17 cellular contexts compared by ENCODE assay signal in the genomic region with DNA sequence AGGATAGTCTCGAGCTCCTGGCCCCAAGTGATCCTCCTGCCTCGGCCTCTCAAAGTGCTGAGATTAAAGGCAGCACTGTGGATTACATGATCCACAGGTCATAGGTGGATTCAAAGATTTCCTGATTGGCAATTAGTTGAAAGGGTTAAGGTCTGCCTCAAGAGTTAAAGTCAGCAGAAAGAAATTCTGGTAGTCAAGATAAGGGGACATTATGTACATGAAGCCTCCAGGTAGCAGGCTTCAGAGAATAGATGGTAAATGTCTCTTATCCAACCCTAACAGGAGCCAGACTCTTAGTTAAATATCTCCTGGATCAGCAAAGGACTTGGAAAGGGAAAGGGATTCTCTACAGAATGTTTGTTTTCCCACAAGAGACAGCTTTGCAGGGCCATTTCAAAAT.
DNase-seq lines count a peak whose midpoint lies in the region; ATAC-seq and TF ChIP-seq lines count a peak whose summit lies in the region.
"Had no signal": no experiment of that assay in that cellular context is flagged by ENCODE, and none has a peak within 500 bp of the region (broad histone marks: within the 10 kb centered on the region; RNA-seq: fewer than 3 reads in every experiment).

No MANE protein-coding gene starts in this region.

- H3K4me3 ChIP-seq in HCT116 (replicated peaks in 1 of 2; ENCODE audit: low read depth in 1 of 2, low read length in 2 of 2), result no peak overlapping the region
- no peak overlapping the region for H3K4me3 ChIP-seq in PC-9
- H3K4me3 ChIP-seq in endodermal cell (ENCODE audit: low read length), result no peak overlapping the region
- H3K4me3 ChIP-seq in smooth muscle cell, result no peak overlapping the region
- H3K4me3 ChIP-seq: GM23338 had no signal

- no peak for ATAC-seq in HCT116
- ATAC-seq in HG02970 (IDR thresholded peaks at IDR 0.05; ENCODE audit: low FRiP score, unreplicated experiment), result no peak
- no peak for ATAC-seq in GM21786 (IDR thresholded peaks at IDR 0.05; ENCODE audit: unreplicated experiment)
- ATAC-seq: GM23338 had no signal

- CTCF ChIA-PET in HCT116 (lab: Charles Lee) (no interaction called here), PC-9 (lab: Charles Lee) (no interaction called here)

- H3K27me3 ChIP-seq in HCT116 (ENCODE audit: insufficient read depth, low read length), result no peaks in the 10 kb centered on the region
- no peaks in the 10 kb centered on the region for H3K27me3 ChIP-seq in PC-9 (ENCODE audit: insufficient read depth, low read depth)
- no peaks in the 10 kb centered on the region for H3K27me3 ChIP-seq in endodermal cell (ENCODE audit: control insufficient read depth, insufficient read depth, low read length, poor library complexity, severe bottlenecking)
- no peaks in the 10 kb centered on the region for H3K27me3 ChIP-seq in smooth muscle cell (ENCODE audit: low read depth)
- H3K27me3 ChIP-seq: BE2C had no signal

- no peak overlapping the region for H3K9ac ChIP-seq in HCT116 (ENCODE audit: low read length)
- no peak overlapping the region for H3K9ac ChIP-seq in endodermal cell (ENCODE audit: extremely low read depth, low read length, poor library complexity, severe bottlenecking)
- H3K9ac ChIP-seq in smooth muscle cell (ENCODE audit: low read depth), result peak overlapping the region; percentile 13
- H3K9ac ChIP-seq: KMS-11 had no signal

- H3K36me3 ChIP-seq in HCT116 (ENCODE audit: control insufficient read depth in 1 of 2, insufficient read depth in 2 of 2, low read length in 2 of 2), result no peaks in the 10 kb centered on the region
- H3K36me3 ChIP-seq in PC-9 (ENCODE audit: low read depth), result no peaks in the 10 kb centered on the region
- H3K36me3 ChIP-seq in endodermal cell (ENCODE audit: control insufficient read depth, insufficient read depth, low read length), result no peaks in the 10 kb centered on the region
- no peaks in the 10 kb centered on the region for H3K36me3 ChIP-seq in smooth muscle cell (ENCODE audit: low read depth)
- H3K36me3 ChIP-seq: BE2C had no signal

- peaks cover 5% of the 10 kb centered on the region for H3K36me3 Mint-ChIP-seq in endodermal cell (ENCODE audit: low read depth)
- H3K36me3 Mint-ChIP-seq: CD4-positive, CD25-positive, alpha-beta regulatory T cell; CD8-positive, alpha-beta memory T cell had no signal

- H3F3A ChIP-seq in PC-9 (ENCODE audit: insufficient read depth, low read depth) (peaks cover 15% of the 10 kb centered on the region), smooth muscle cell (ENCODE audit: low read depth) (no peaks in the 10 kb centered on the region)

- 77 to 94% methylated on average over 2 of the region's 2 CpGs for WGBS in endodermal cell (ENCODE audit: insufficient coverage in 1 of 2, insufficient read length in 1 of 2), 2 experiments
- WGBS in smooth muscle cell (ENCODE audit: low lambda C conversion rate), result 81% methylated on average over 2 of the region's 2 CpGs

- intact Hi-C loops in HCT116 (cut with micrococcal nuclease), result no loop called here
- intact Hi-C loops in PC-9 (cut with micrococcal nuclease; ENCODE audit: unreplicated experiment), result loop anchor here (1.0 to 2.0 kb wide), 2 partner anchors 29 to 67 kb away; no protein-coding TSS in a partner anchor
- intact Hi-C loops in cardiac septum (cut with DNase I), result no loop called here

- BruUV-seq in HCT116 (replicated peaks; lab: Mats Ljungman, UMichigan), result no TSS peak
- BruUV-seq in PC-9 (replicated peaks; lab: Mats Ljungman, UMichigan), result no TSS peak

- peak overlapping the region; percentile 50 for H3K27ac Mint-ChIP-seq in endodermal cell
- H3K27ac Mint-ChIP-seq: CD4-positive, CD25-positive, alpha-beta regulatory T cell; GM23338 had no signal

- TF ChIP-seq CTCF in HCT116 (IDR thresholded peaks at IDR 0.05 in 2 of 3, conservative IDR thresholded peaks at IDR 0.05 in 1 of 3; ENCODE audit: borderline replicate concordance in 1 of 3, insufficient read depth in 1 of 3, low read depth in 2 of 3, low read length in 2 of 3) (no peak), PC-9 (conservative IDR thresholded peaks at IDR 0.05) (no peak), endodermal cell (conservative IDR thresholded peaks at IDR 0.05) (no peak), smooth muscle cell (IDR thresholded peaks at IDR 0.05; ENCODE audit: borderline replicate concordance, insufficient read depth, poor library complexity, severe bottlenecking) (no peak)

- H3K4me1 ChIP-seq in HCT116 (ENCODE audit: control insufficient read depth in 1 of 2, insufficient read depth in 2 of 2, low read length in 2 of 2) (peaks cover 13 to 23% of the 10 kb centered on the region in 2 experiments; a peak in 3 of 4 replicates), PC-9 (replicated peaks; ENCODE audit: insufficient read depth) (peaks cover 22% of the 10 kb centered on the region), endodermal cell (ENCODE audit: control insufficient read depth, insufficient read depth, low read length) (peaks cover 7% of the 10 kb centered on the region), smooth muscle cell (ENCODE audit: low read depth) (no peaks in the 10 kb centered on the region)
- H3K4me1 ChIP-seq: BE2C had no signal

- H3K9me2 ChIP-seq in HCT116 (ENCODE audit: insufficient read depth) (no peaks in the 10 kb centered on the region), PC-9 (ENCODE audit: insufficient read depth) (no peaks in the 10 kb centered on the region)

- no peak for DNase-seq in HCT116 (ENCODE audit: low read depth, low spot score)
- peak in 1 of 2 experiments; percentile 3 for DNase-seq in PC-9
- DNase-seq in endodermal cell, result no peak
- no peak for DNase-seq in smooth muscle cell (lab: John Stamatoyannopoulos, UW; ENCODE audit: unreplicated experiment)
- DNase-seq in cardiac septum (ENCODE audit: low spot score), result no peak
- no peak for DNase-seq in middle frontal gyrus (ENCODE audit: extremely low spot score, low spot score)
- DNase-seq: ACHN; BE2C; C1 segment of cervical spinal cord; CD4-positive, CD25-positive, alpha-beta regulatory T cell; CD8-positive, alpha-beta memory T cell; COR-L47; H7 had no signal

- TF ChIP-seq POLR2A in HCT116 (IDR thresholded peaks at IDR 0.05; ENCODE audit: borderline replicate concordance, extremely low read depth, insufficient read depth, insufficient read length), result no peak

- no peaks in the 10 kb centered on the region for H3K9me3 ChIP-seq in HCT116 (ENCODE audit: control insufficient read depth in 1 of 2, insufficient read depth in 1 of 2, low read depth in 1 of 2, low read length in 2 of 2)
- H3K9me3 ChIP-seq in PC-9 (ENCODE audit: insufficient read depth, low read depth), result no peaks in the 10 kb centered on the region; the same call in 1 of the 2 replicates
- peaks cover 31% of the 10 kb centered on the region for H3K9me3 ChIP-seq in endodermal cell (ENCODE audit: control insufficient read depth, low read length)
- no peaks in the 10 kb centered on the region for H3K9me3 ChIP-seq in smooth muscle cell (replicated peaks; ENCODE audit: low read depth)
- H3K9me3 ChIP-seq: BE2C had no signal

- RAD21 ChIA-PET in HCT116 (lab: Charles Lee; ENCODE audit: low non-redundant PET in 1 of 2, low total read pairs in 2 of 2, uncharacterized antibody in 2 of 2, unreplicated experiment in 2 of 2), result no interaction called here

- H2AFZ ChIP-seq in HCT116 (ENCODE audit: low read depth, low read length, poor library complexity, severe bottlenecking) (peak overlapping the region; percentile 51), PC-9 (no peak overlapping the region), smooth muscle cell (ENCODE audit: low read depth) (no peak overlapping the region)
- H2AFZ ChIP-seq: GM23338 had no signal

- H3K4me3 Mint-ChIP-seq in endodermal cell, result no peak overlapping the region
- H3K4me3 Mint-ChIP-seq: CD4-positive, CD25-positive, alpha-beta regulatory T cell; CD8-positive, alpha-beta memory T cell; GM23338 had no signal

- no peaks in the 10 kb centered on the region for H3K27me3 Mint-ChIP-seq in endodermal cell (ENCODE audit: insufficient read depth)

- H3K9me3 Mint-ChIP-seq in endodermal cell, result peaks cover 41% of the 10 kb centered on the region

- H3K4me1 Mint-ChIP-seq in endodermal cell, result peaks cover 14% of the 10 kb centered on the region
- H3K4me1 Mint-ChIP-seq: CD4-positive, CD25-positive, alpha-beta regulatory T cell; CD8-positive, alpha-beta memory T cell; GM23338 had no signal

- TF ChIP-seq RAD21 in HCT116 (IDR thresholded peaks at IDR 0.05; ENCODE audit: low read depth), result no peak

- H3K79me2 ChIP-seq in HCT116 (ENCODE audit: insufficient read depth, low read length) (no peaks in the 10 kb centered on the region), PC-9 (ENCODE audit: low read depth) (no peaks in the 10 kb centered on the region), smooth muscle cell (ENCODE audit: low read depth) (no peaks in the 10 kb centered on the region)

- H3K27ac ChIP-seq in HCT116 (ENCODE audit: low read depth, low read length), result no peak overlapping the region
- peak overlapping the region; percentile 82 for H3K27ac ChIP-seq in PC-9
- no peak overlapping the region for H3K27ac ChIP-seq in endodermal cell (ENCODE audit: low read depth, low read length)
- H3K27ac ChIP-seq in smooth muscle cell (ENCODE audit: low read depth), result peak overlapping the region; percentile 64
- H3K27ac ChIP-seq: KMS-11 had no signal

- H3K4me2 ChIP-seq in HCT116 (ENCODE audit: low read length), result peak overlapping the region; percentile 31
- peak overlapping the region; percentile 67 for H3K4me2 ChIP-seq in PC-9
- no peak overlapping the region for H3K4me2 ChIP-seq in smooth muscle cell
- H3K4me2 ChIP-seq: GM23338, KMS-11 had no signal

- POLR2A ChIA-PET in HCT116 (lab: Charles Lee) (no interaction called here), PC-9 (lab: Charles Lee; ENCODE audit: unreplicated experiment) (interaction anchor here (0.7 to 0.8 kb wide), 2 partner anchors 82 to 153 kb away, joined by 3 to 4 read pairs; no protein-coding TSS in a partner anchor)

- H4K20me1 ChIP-seq in HCT116 (ENCODE audit: insufficient read depth) (no peaks in the 10 kb centered on the region), PC-9 (ENCODE audit: insufficient read depth) (no peaks in the 10 kb centered on the region), smooth muscle cell (ENCODE audit: low read depth) (no peaks in the 10 kb centered on the region)

TF ChIP-seq in HCT116, 20 proteins besides CTCF, POLR2A, EP300 and RAD21:
- TF ChIP-seq CBX3 (IDR thresholded peaks at IDR 0.05; ENCODE audit: low read depth), result no peak
- TF ChIP-seq, protein P1, sequence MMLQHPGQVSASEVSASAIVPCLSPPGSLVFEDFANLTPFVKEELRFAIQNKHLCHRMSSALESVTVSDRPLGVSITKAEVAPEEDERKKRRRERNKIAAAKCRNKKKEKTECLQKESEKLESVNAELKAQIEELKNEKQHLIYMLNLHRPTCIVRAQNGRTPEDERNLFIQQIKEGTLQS (IDR thresholded peaks at IDR 0.05), result no peak
- no peak for TF ChIP-seq SRF (IDR thresholded peaks at IDR 0.05; ENCODE audit: low read depth)

Comparison
In these comparisons a context has a peak if more than half of its experiments do, and no peak if none do; other contexts are left out.
1. H3K27ac ChIP-seq: peak in PC-9 (single experiment) and smooth muscle cell (single experiment); none in HCT116 (single experiment) and endodermal cell (single experiment).